Comparison of ENCODE assay signal across 13 cellular contexts in the genomic region with DNA sequence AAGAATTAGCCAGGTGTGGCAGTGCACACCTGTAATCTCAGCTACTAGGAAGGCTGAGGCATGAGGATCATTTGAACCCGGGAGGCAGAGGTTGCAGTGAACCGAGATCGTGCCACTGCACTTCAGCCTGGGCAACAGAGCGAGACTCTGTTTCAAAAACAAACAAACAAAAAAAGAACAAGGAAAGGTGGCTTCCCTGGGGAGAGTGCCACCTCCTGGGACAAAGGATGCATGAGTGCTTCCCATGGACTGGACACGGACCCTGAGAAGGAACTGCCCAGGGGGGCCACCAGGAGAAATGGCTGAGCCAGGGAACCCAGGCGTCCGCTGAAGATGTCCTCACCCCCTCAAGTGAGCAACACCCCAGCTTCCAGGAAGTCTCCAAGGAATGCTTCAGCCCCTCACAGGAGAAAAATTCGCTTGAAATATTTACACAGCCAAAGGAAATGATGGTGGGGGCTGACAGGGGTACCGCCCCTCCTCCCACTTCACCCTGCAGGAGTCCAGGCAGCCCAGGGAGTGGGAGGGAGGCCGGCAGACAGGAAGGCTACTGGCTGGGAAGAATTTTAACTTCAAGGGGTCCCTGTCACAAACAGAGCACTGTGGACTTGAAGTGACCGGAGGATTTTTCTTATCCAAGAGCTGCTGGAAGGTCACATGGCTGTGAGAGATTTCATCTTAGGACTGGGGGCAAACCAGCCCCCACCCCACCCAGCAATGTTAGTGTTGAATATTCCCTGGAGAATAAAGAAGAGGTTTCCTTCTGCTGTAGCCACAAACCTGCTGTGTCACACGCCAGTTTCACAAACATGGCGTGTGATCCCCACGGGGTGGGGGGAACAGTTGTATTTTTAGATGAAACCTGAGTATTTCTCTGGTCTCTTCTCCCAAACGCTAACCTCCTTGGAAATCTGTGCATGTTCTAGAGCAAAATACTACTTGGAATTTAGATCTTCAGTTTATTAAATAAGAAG.
A peak's percentile ranks its signal among the peaks of the same experiment; 100 is the strongest.
DNase-seq lines count a peak whose midpoint lies in the region; FAIRE-seq and TF ChIP-seq lines count a peak whose summit lies in the region.
"Had no signal": no experiment of that assay in that cellular context is flagged by ENCODE, and none has a peak within 500 bp of the region (broad histone marks: within the 10 kb centered on the region; RNA-seq: fewer than 3 reads in every experiment).

No MANE protein-coding gene starts in this region.

- dilution Hi-C loops in endothelial cell of umbilical vein (cut with MboI; ENCODE audit: extremely low pct_ligation_motif_present, low sequenced_read_pairs): no loop called here

- DNase-seq in Caco-2 (no peak), endothelial cell of umbilical vein (ENCODE audit: low read depth, low spot score) (peak; percentile 36), neural progenitor cell (ENCODE audit: low spot score) (no peak), caudate nucleus (lab: John Stamatoyannopoulos, UW) (no peak), NCI-H748 treated with DMSO at 0.1 percent for 48 hours (lab: John Stamatoyannopoulos, UW) (no peak), frontal cortex (ENCODE audit: low spot score in 2 of 2) (no peak)
- DNase-seq in activated T-helper 2 cell treated with anti-CD3 and anti-CD28 coated beads, Interferon-gamma antibody, Interleukin-2, Interleukin-4, amounts not matched to agents 10 μg/mL and 5 μg/mL and 100 μg/mL, durations not matched to agents 14 hours and 24 hours and 36 hours (ENCODE audit: low spot score): no peak
- DNase-seq: MV-4-11; natural killer cell; stimulated activated CD4-positive, alpha-beta T cell treated with anti-CD3 and anti-CD28 coated beads, Interleukin-1b, Interleukin-23, amount 100 ng/mL, for 48 hours; substantia nigra had no signal

- H3K27ac ChIP-seq in OCI-LY3 (ENCODE audit: low read length) (no peak overlapping the region), endothelial cell of umbilical vein (ENCODE audit: insufficient read depth, low read depth, low read length) (no peak overlapping the region), neural progenitor cell (no peak overlapping the region), caudate nucleus (ENCODE audit: low read depth, low read length) (no peak overlapping the region)
- H3K27ac ChIP-seq: VCaP had no signal

- no peak for TF ChIP-seq CTCF in Caco-2 (IDR thresholded peaks at IDR 0.05; ENCODE audit: insufficient read depth in 1 of 2, low read depth in 1 of 2, low read length in 1 of 2, severe bottlenecking in 1 of 2, unreplicated experiment in 1 of 2)
- TF ChIP-seq CTCF in OCI-LY3 (IDR thresholded peaks at IDR 0.05; ENCODE audit: low read depth, low read length): no peak
- peak; percentile 6 to 26 for TF ChIP-seq CTCF in endothelial cell of umbilical vein (IDR thresholded peaks at IDR 0.05; ENCODE audit: extremely low read depth in 1 of 2, insufficient read depth in 1 of 2, low read depth in 1 of 2, low read length in 2 of 2)
- TF ChIP-seq CTCF in neural progenitor cell (IDR thresholded peaks at IDR 0.05): no peak

- no peak for TF ChIP-seq POLR2A in endothelial cell of umbilical vein (IDR thresholded peaks at IDR 0.05; ENCODE audit: low read depth, low read length)

- H2AFZ ChIP-seq in OCI-LY3 (ENCODE audit: low read depth, low read length): 0 out of 2 replicates have a peak overlapping the region, but pooled peaks have one; percentile 21
- H2AFZ ChIP-seq in endothelial cell of umbilical vein (ENCODE audit: low read depth, low read length): no peak overlapping the region
- H2AFZ ChIP-seq in neural progenitor cell (replicated peaks): no peak overlapping the region

- H3K4me1 ChIP-seq in Caco-2 (peaks cover 81% of the 10 kb centered on the region), OCI-LY3 (ENCODE audit: low read length) (no peaks in the 10 kb centered on the region), endothelial cell of umbilical vein (ENCODE audit: control insufficient read depth, extremely low read depth, insufficient read depth, low read length) (peaks cover 4% of the 10 kb centered on the region), neural progenitor cell (peaks cover 18% of the 10 kb centered on the region)

- FAIRE-seq in endothelial cell of umbilical vein (lab: Jason Lieb, UNC) (no peak), frontal cortex (lab: Jason Lieb, UNC) (no peak)

- intact Hi-C loops in Caco-2 (cut with micrococcal nuclease; ENCODE audit: unreplicated experiment): no loop called here
- intact Hi-C loops in endothelial cell of umbilical vein (cut with micrococcal nuclease): no loop called here
- intact Hi-C loops in activated T-helper 2 cell treated with anti-CD3 and anti-CD28 coated beads, Interferon-gamma antibody, Interleukin-2, Interleukin-4, amounts not matched to agents 10 μg/mL and 5 μg/mL and 100 μg/mL, durations not matched to agents 14 hours and 24 hours and 36 hours (cut with micrococcal nuclease): no loop called here

- no peak overlapping the region for H3K4me3 ChIP-seq in Caco-2 (ENCODE audit: low read depth, low read length)
- no peak overlapping the region for H3K4me3 ChIP-seq in OCI-LY3 (ENCODE audit: low read length)
- H3K4me3 ChIP-seq in endothelial cell of umbilical vein (replicated peaks in 1 of 3; ENCODE audit: insufficient read depth in 1 of 3, low read depth in 1 of 3, low read length in 3 of 3): no peak overlapping the region
- no peak overlapping the region for H3K4me3 ChIP-seq in neural progenitor cell

- peaks cover 14% of the 10 kb centered on the region for H3K36me3 Mint-ChIP-seq in Caco-2 (ENCODE audit: insufficient read depth, unreplicated experiment)
- no peaks in the 10 kb centered on the region for H3K36me3 Mint-ChIP-seq in neural progenitor cell
- no peaks in the 10 kb centered on the region for H3K36me3 Mint-ChIP-seq in activated T-helper 2 cell treated with anti-CD3 and anti-CD28 coated beads, Interferon-gamma antibody, Interleukin-2, Interleukin-4, amounts not matched to agents 10 μg/mL and 5 μg/mL and 100 μg/mL, durations not matched to agents 14 hours and 24 hours and 36 hours (ENCODE audit: low read depth)
- H3K36me3 Mint-ChIP-seq: natural killer cell had no signal

- H3K9ac ChIP-seq in OCI-LY3 (ENCODE audit: low read length) (no peak overlapping the region), endothelial cell of umbilical vein (replicated peaks; ENCODE audit: extremely low read depth, insufficient read depth, low read length) (no peak overlapping the region), neural progenitor cell (no peak overlapping the region)

- no peaks in the 10 kb centered on the region for H4K20me1 ChIP-seq in OCI-LY3 (ENCODE audit: insufficient read depth, low read length)
- H4K20me1 ChIP-seq in endothelial cell of umbilical vein (replicated peaks; ENCODE audit: control insufficient read depth, extremely low read depth, insufficient read depth, low read length): no peaks in the 10 kb centered on the region
- no peaks in the 10 kb centered on the region for H4K20me1 ChIP-seq in neural progenitor cell (ENCODE audit: low read depth)

- no peaks in the 10 kb centered on the region for H3K36me3 ChIP-seq in Caco-2 (ENCODE audit: control insufficient read depth, insufficient read depth, low read length)
- H3K36me3 ChIP-seq in OCI-LY3 (replicated peaks; ENCODE audit: low read depth, low read length): no peaks in the 10 kb centered on the region
- no peaks in the 10 kb centered on the region for H3K36me3 ChIP-seq in endothelial cell of umbilical vein (ENCODE audit: control insufficient read depth in 2 of 2, extremely low read depth in 1 of 2, insufficient read depth in 2 of 2, low read length in 2 of 2)
- no peaks in the 10 kb centered on the region for H3K36me3 ChIP-seq in neural progenitor cell

- H3K27ac Mint-ChIP-seq in Caco-2 (ENCODE audit: unreplicated experiment): peak overlapping the region; percentile 91
- H3K27ac Mint-ChIP-seq in neural progenitor cell: peak overlapping the region; percentile 76
- H3K27ac Mint-ChIP-seq in activated T-helper 2 cell treated with anti-CD3 and anti-CD28 coated beads, Interferon-gamma antibody, Interleukin-2, Interleukin-4, amounts not matched to agents 10 μg/mL and 5 μg/mL and 100 μg/mL, durations not matched to agents 14 hours and 24 hours and 36 hours: no peak overlapping the region
- H3K27ac Mint-ChIP-seq: natural killer cell had no signal

- H3K27me3 Mint-ChIP-seq in Caco-2 (ENCODE audit: insufficient read depth, unreplicated experiment): no peaks in the 10 kb centered on the region
- H3K27me3 Mint-ChIP-seq in neural progenitor cell (ENCODE audit: insufficient read depth, low read depth): peaks cover 6% of the 10 kb centered on the region
- peaks cover 6% of the 10 kb centered on the region for H3K27me3 Mint-ChIP-seq in activated T-helper 2 cell treated with anti-CD3 and anti-CD28 coated beads, Interferon-gamma antibody, Interleukin-2, Interleukin-4, amounts not matched to agents 10 μg/mL and 5 μg/mL and 100 μg/mL, durations not matched to agents 14 hours and 24 hours and 36 hours (ENCODE audit: low read depth)

- H3K4me3 Mint-ChIP-seq in Caco-2 (ENCODE audit: unreplicated experiment) (peak overlapping the region; percentile 60), neural progenitor cell (no peak overlapping the region)
- no peak overlapping the region for H3K4me3 Mint-ChIP-seq in activated T-helper 2 cell treated with anti-CD3 and anti-CD28 coated beads, Interferon-gamma antibody, Interleukin-2, Interleukin-4, amounts not matched to agents 10 μg/mL and 5 μg/mL and 100 μg/mL, durations not matched to agents 14 hours and 24 hours and 36 hours (ENCODE audit: low read depth)
- H3K4me3 Mint-ChIP-seq: natural killer cell had no signal

- H3K4me2 ChIP-seq in OCI-LY3 (ENCODE audit: low read length): peak overlapping the region; percentile 9; the same call in 1 of the 2 replicates
- no peak overlapping the region for H3K4me2 ChIP-seq in endothelial cell of umbilical vein (ENCODE audit: insufficient read depth, low read length)
- no peak overlapping the region for H3K4me2 ChIP-seq in neural progenitor cell

- H3K9me3 ChIP-seq in Caco-2: no peaks in the 10 kb centered on the region
- no peaks in the 10 kb centered on the region for H3K9me3 ChIP-seq in OCI-LY3 (ENCODE audit: insufficient read depth, low read length)
- H3K9me3 ChIP-seq in endothelial cell of umbilical vein (replicated peaks; ENCODE audit: control insufficient read depth, insufficient read depth, low read length): no peaks in the 10 kb centered on the region
- H3K9me3 ChIP-seq in neural progenitor cell (ENCODE audit: low read depth): no peaks in the 10 kb centered on the region

- BruUV-seq in Caco-2 (replicated peaks; lab: Mats Ljungman, UMichigan) (TSS peak; percentile 68), endothelial cell of umbilical vein (replicated peaks; lab: Mats Ljungman, UMichigan) (no TSS peak)

- H3K27me3 ChIP-seq in Caco-2 (replicated peaks; ENCODE audit: control insufficient read depth, insufficient read depth, low read length) (no peaks in the 10 kb centered on the region), OCI-LY3 (ENCODE audit: low read depth, low read length) (no peaks in the 10 kb centered on the region), endothelial cell of umbilical vein (ENCODE audit: control insufficient read depth in 2 of 2, insufficient read depth in 2 of 2, low read length in 2 of 2) (no peaks in the 10 kb centered on the region), neural progenitor cell (no peaks in the 10 kb centered on the region)

- H3K4me1 Mint-ChIP-seq in Caco-2 (ENCODE audit: low read depth, unreplicated experiment): peaks cover 47% of the 10 kb centered on the region
- H3K4me1 Mint-ChIP-seq in neural progenitor cell: peaks cover 28% of the 10 kb centered on the region
- H3K4me1 Mint-ChIP-seq in activated T-helper 2 cell treated with anti-CD3 and anti-CD28 coated beads, Interferon-gamma antibody, Interleukin-2, Interleukin-4, amounts not matched to agents 10 μg/mL and 5 μg/mL and 100 μg/mL, durations not matched to agents 14 hours and 24 hours and 36 hours (ENCODE audit: low read depth): no peaks in the 10 kb centered on the region
- H3K4me1 Mint-ChIP-seq: natural killer cell had no signal

- CTCF ChIA-PET in Caco-2 (lab: Charles Lee): interaction anchor here (1.0 kb wide), 1 partner anchor 35 kb away, joined by 3 read pairs; no protein-coding TSS in a partner anchor
- CTCF ChIA-PET in endothelial cell of umbilical vein (lab: Charles Lee): interaction anchor here (0.9 to 4.8 kb wide), 4 partner anchors 9 to 181 kb away, joined by 3 to 35 read pairs (median 4); no protein-coding TSS in a partner anchor

- H3K9me1 ChIP-seq in endothelial cell of umbilical vein (replicated peaks; ENCODE audit: control insufficient read depth, extremely low read depth, insufficient read depth, low read length): no peaks in the 10 kb centered on the region

- no peaks in the 10 kb centered on the region for H3F3A ChIP-seq in neural progenitor cell (ENCODE audit: low read depth)

- H3K9me3 Mint-ChIP-seq in Caco-2 (ENCODE audit: unreplicated experiment) (no peaks in the 10 kb centered on the region), neural progenitor cell (no peaks in the 10 kb centered on the region)
- H3K9me3 Mint-ChIP-seq in activated T-helper 2 cell treated with anti-CD3 and anti-CD28 coated beads, Interferon-gamma antibody, Interleukin-2, Interleukin-4, amounts not matched to agents 10 μg/mL and 5 μg/mL and 100 μg/mL, durations not matched to agents 14 hours and 24 hours and 36 hours: no peaks in the 10 kb centered on the region
- H3K9me3 Mint-ChIP-seq: natural killer cell had no signal

- POLR2A ChIA-PET in Caco-2 (lab: Charles Lee) (interaction anchor here (1.0 kb wide), 1 partner anchor 91 kb away, joined by 10 read pairs; a partner anchor contains a TSS), endothelial cell of umbilical vein (lab: Charles Lee) (no interaction called here)

- no peaks in the 10 kb centered on the region for H3K79me2 ChIP-seq in OCI-LY3 (ENCODE audit: low read length)
- H3K79me2 ChIP-seq in endothelial cell of umbilical vein (ENCODE audit: control insufficient read depth, insufficient read depth, low read length): no peaks in the 10 kb centered on the region
- no peaks in the 10 kb centered on the region for H3K79me2 ChIP-seq in neural progenitor cell (ENCODE audit: low read depth)

Comparison
In these comparisons a context has a peak if more than half of its experiments do, and no peak if none do; other contexts are left out.
1. CTCF ChIP-seq: peak in endothelial cell of umbilical vein (2 of 2); none in Caco-2 (0 of 2), OCI-LY3 (single experiment) and neural progenitor cell (single experiment).